ENCODE assay signal across 8 cellular contexts in genomic region chr3:65751123-65751700, GRCh38.
DNase-seq lines count a peak whose midpoint lies in the region; ATAC-seq and TF ChIP-seq lines count a peak whose summit lies in the region.

No MANE protein-coding gene starts in this region.

- no peak overlapping the region for H3K4me3 ChIP-seq in Loucy (ENCODE audit: low read length, poor library complexity, severe bottlenecking)

- peak; percentile 79 for TF ChIP-seq CTCF in Loucy (conservative IDR thresholded peaks at IDR 0.05; ENCODE audit: low read length)

- H3K9me3 ChIP-seq in Loucy (ENCODE audit: insufficient read depth, low read depth, low read length): no peaks in the 10 kb centered on the region

- no peak overlapping the region for H2AFZ ChIP-seq in Loucy (ENCODE audit: low read length)

- no peaks in the 10 kb centered on the region for H3K27me3 ChIP-seq in Loucy (ENCODE audit: insufficient read depth, low read length, poor library complexity, severe bottlenecking)

- H3K4me3 Mint-ChIP-seq in stimulated activated naive CD8-positive, alpha-beta T cell treated with anti-CD3 and anti-CD28 coated beads, Interleukin-15, amount 100 ng/mL, for 72 hours: no peak overlapping the region

- no peaks in the 10 kb centered on the region for H3K36me3 ChIP-seq in Loucy (ENCODE audit: insufficient read depth, low read length)

- H3K9me2 ChIP-seq in Loucy (replicated peaks; ENCODE audit: low read depth, low read length): no peaks in the 10 kb centered on the region

- H3K27me3 Mint-ChIP-seq in stimulated activated naive CD8-positive, alpha-beta T cell treated with anti-CD3 and anti-CD28 coated beads, Interleukin-15, amount 100 ng/mL, for 72 hours: no peaks in the 10 kb centered on the region

- no peaks in the 10 kb centered on the region for H3K4me1 ChIP-seq in Loucy (ENCODE audit: insufficient read depth, low read length, poor library complexity, severe bottlenecking)

- DNase-seq in stimulated activated naive CD8-positive, alpha-beta T cell treated with anti-CD3 and anti-CD28 coated beads, Interleukin-15, Interleukin-2, amounts not matched to agents 100 U/mL and 50 U/mL, for 24 hours: peak; percentile 9
- no peak for DNase-seq in stimulated activated naive CD8-positive, alpha-beta T cell treated with anti-CD3 and anti-CD28 coated beads, Interleukin-15, amount 100 ng/mL, for 72 hours
- DNase-seq in cerebellar cortex (ENCODE audit: low spot score) (peak; percentile 56), left kidney (ENCODE audit: low read depth, low spot score) (peak; percentile 79), activated gamma-delta T cell (lab: John Stamatoyannopoulos, UW) (no peak)

- H3K9ac ChIP-seq in Loucy (ENCODE audit: low read depth, low read length, poor library complexity, severe bottlenecking): no peak overlapping the region

- H4K20me1 ChIP-seq in Loucy (ENCODE audit: insufficient read depth, low read length, poor library complexity, severe bottlenecking): no peaks in the 10 kb centered on the region

- no peak overlapping the region for H3K27ac Mint-ChIP-seq in stimulated activated naive CD8-positive, alpha-beta T cell treated with anti-CD3 and anti-CD28 coated beads, Interleukin-15, amount 100 ng/mL, for 72 hours

- ATAC-seq in stimulated activated naive CD8-positive, alpha-beta T cell treated with anti-CD3 and anti-CD28 coated beads, Interleukin-15, Interleukin-2, amounts not matched to agents 100 U/mL and 50 U/mL, for 24 hours: no peak
- no peak for ATAC-seq in stimulated activated naive CD8-positive, alpha-beta T cell treated with anti-CD3 and anti-CD28 coated beads, Interleukin-15, amount 100 ng/mL, for 72 hours
- ATAC-seq in GM19397 (IDR thresholded peaks at IDR 0.05; ENCODE audit: unreplicated experiment): no peak
- no peak for ATAC-seq in GM18870 (IDR thresholded peaks at IDR 0.05; ENCODE audit: unreplicated experiment)

- H3K9me3 Mint-ChIP-seq in stimulated activated naive CD8-positive, alpha-beta T cell treated with anti-CD3 and anti-CD28 coated beads, Interleukin-15, amount 100 ng/mL, for 72 hours: no peaks in the 10 kb centered on the region

- H3K79me2 ChIP-seq in Loucy (ENCODE audit: insufficient read depth, low read length): no peaks in the 10 kb centered on the region

- no peaks in the 10 kb centered on the region for H3F3A ChIP-seq in Loucy (ENCODE audit: low read depth)

- H3K4me2 ChIP-seq in Loucy (ENCODE audit: low read depth, low read length, poor library complexity, severe bottlenecking): no peak overlapping the region

- H3K4me1 Mint-ChIP-seq in stimulated activated naive CD8-positive, alpha-beta T cell treated with anti-CD3 and anti-CD28 coated beads, Interleukin-15, amount 100 ng/mL, for 72 hours: no peaks in the 10 kb centered on the region

Comparison
In these comparisons a context has a peak if more than half of its experiments do, and no peak if none do; other contexts are left out.
1. DNase-seq: peak in stimulated activated naive CD8-positive, alpha-beta T cell treated with anti-CD3 and anti-CD28 coated beads, Interleukin-15, Interleukin-2, amounts not matched to agents 100 U/mL and 50 U/mL, for 24 hours (single experiment), cerebellar cortex (single experiment) and left kidney (single experiment); none in stimulated activated naive CD8-positive, alpha-beta T cell treated with anti-CD3 and anti-CD28 coated beads, Interleukin-15, amount 100 ng/mL, for 72 hours (0 of 2) and activated gamma-delta T cell (single experiment).